ENCODE assay signal across 33 cellular contexts in genomic region chr5:90570034-90570433, GRCh38. TPM values are rescaled to one million over a fixed set of nuclear protein-coding genes. Genes with fewer than 3 reads are reported as not detected.
"Had no signal": no experiment of that assay in that cellular context is flagged by ENCODE, and none has a peak within 500 bp of the region (broad histone marks: within the 10 kb centered on the region; RNA-seq: fewer than 3 reads in every experiment).

No MANE protein-coding gene starts in this region.

- H3K4me3 ChIP-seq: adrenal gland, body of pancreas, esophagus squamous epithelium, gastroesophageal sphincter, heart right ventricle, hepatocyte had no signal

- H2AFZ ChIP-seq: hepatocyte had no signal

- H3K36me3 Mint-ChIP-seq: activated CD4-positive, alpha-beta memory T cell treated with anti-CD3 and anti-CD28 coated beads for 36 hours; activated CD8-positive, alpha-beta memory T cell treated with anti-CD3 and anti-CD28 coated beads, Interleukin-2, amount 10 ng/mL, durations not matched to agents 7 days and 5 days; activated naive CD4-positive, alpha-beta T cell treated with anti-CD3 and anti-CD28 coated beads, Interleukin-2, amount 50 U/mL, for 24 hours; activated naive CD8-positive, alpha-beta T cell treated with anti-CD3 and anti-CD28 coated beads for 36 hours had no signal

- H3K9me3 ChIP-seq: adrenal gland, body of pancreas, esophagus squamous epithelium had no signal

- H3K27ac ChIP-seq: adrenal gland, body of pancreas, epithelial cell of prostate, esophagus squamous epithelium, gastroesophageal sphincter, heart right ventricle, hepatocyte had no signal

- H3K27me3 ChIP-seq: adrenal gland, body of pancreas, esophagus squamous epithelium, hepatocyte had no signal

- H3K36me3 ChIP-seq: adrenal gland, esophagus squamous epithelium, gastroesophageal sphincter, heart right ventricle had no signal

- H3K9me3 Mint-ChIP-seq: activated CD4-positive, alpha-beta memory T cell treated with anti-CD3 and anti-CD28 coated beads for 36 hours; activated CD4-positive, alpha-beta T cell treated with anti-CD3 and anti-CD28 coated beads, Interleukin-2, amount 10 ng/mL, durations not matched to agents 24 days and 14 days; activated naive CD4-positive, alpha-beta T cell treated with anti-CD3 and anti-CD28 coated beads for 36 hours; activated naive CD4-positive, alpha-beta T cell treated with anti-CD3 and anti-CD28 coated beads, Interleukin-2, amount 50 U/mL, for 24 hours; activated naive CD8-positive, alpha-beta T cell treated with anti-CD3 and anti-CD28 coated beads, Interleukin-2, amount 50 U/mL, for 24 hours; activated T-helper 1 cell treated with anti-CD3 and anti-CD28 coated beads, Interleukin-12 subunit alpha, Interleukin-12 subunit beta, Interleukin-2, Interleukin-4 antibody, amounts not matched to agents 30 ng/mL and 10 ng/mL and 1 ng/mL, durations not matched to agents 14 hours and 24 hours and 36 hours; activated T-helper 2 cell treated with anti-CD3 and anti-CD28 coated beads, Interferon-gamma antibody, Interleukin-2, Interleukin-4, amounts not matched to agents 10 μg/mL and 5 μg/mL and 100 μg/mL, durations not matched to agents 14 hours and 24 hours and 36 hours; effector memory CD8-positive, alpha-beta T cell had no signal

- H3K27ac Mint-ChIP-seq: activated CD4-positive, alpha-beta memory T cell treated with anti-CD3 and anti-CD28 coated beads for 36 hours; activated CD4-positive, alpha-beta T cell treated with anti-CD3 and anti-CD28 coated beads for 36 hours; activated CD4-positive, alpha-beta T cell treated with anti-CD3 and anti-CD28 coated beads, Interleukin-2, amount 10 ng/mL, durations not matched to agents 24 days and 14 days; activated CD8-positive, alpha-beta memory T cell treated with anti-CD3 and anti-CD28 coated beads, Interleukin-2, amount 10 ng/mL, durations not matched to agents 7 days and 5 days; activated CD8-positive, alpha-beta T cell treated with anti-CD3 and anti-CD28 coated beads, Interleukin-2, amount 10 ng/mL, durations not matched to agents 7 days and 5 days; activated naive CD4-positive, alpha-beta T cell treated with anti-CD3 and anti-CD28 coated beads for 36 hours; activated naive CD4-positive, alpha-beta T cell treated with anti-CD3 and anti-CD28 coated beads, Interleukin-2, amount 50 U/mL, for 24 hours; activated naive CD8-positive, alpha-beta T cell treated with anti-CD3 and anti-CD28 coated beads for 36 hours; activated naive CD8-positive, alpha-beta T cell treated with anti-CD3 and anti-CD28 coated beads, Interleukin-2, amount 50 U/mL, for 24 hours; activated T-helper 1 cell treated with anti-CD3 and anti-CD28 coated beads, Interleukin-12 subunit alpha, Interleukin-12 subunit beta, Interleukin-2, Interleukin-4 antibody, amounts not matched to agents 30 ng/mL and 10 ng/mL and 1 ng/mL, durations not matched to agents 14 hours and 24 hours and 36 hours; activated T-helper 2 cell treated with anti-CD3 and anti-CD28 coated beads, Interferon-gamma antibody, Interleukin-2, Interleukin-4, amounts not matched to agents 10 μg/mL and 5 μg/mL and 100 μg/mL, durations not matched to agents 14 hours and 24 hours and 36 hours; effector memory CD8-positive, alpha-beta T cell; T-helper 17 cell had no signal

- H3K4me3 Mint-ChIP-seq: activated CD4-positive, alpha-beta memory T cell treated with anti-CD3 and anti-CD28 coated beads for 36 hours; activated CD4-positive, alpha-beta T cell treated with anti-CD3 and anti-CD28 coated beads for 36 hours; activated CD4-positive, alpha-beta T cell treated with anti-CD3 and anti-CD28 coated beads, Interleukin-2, amount 10 ng/mL, durations not matched to agents 24 days and 14 days; activated CD8-positive, alpha-beta memory T cell treated with anti-CD3 and anti-CD28 coated beads, Interleukin-2, amount 10 ng/mL, durations not matched to agents 7 days and 5 days; activated CD8-positive, alpha-beta T cell treated with anti-CD3 and anti-CD28 coated beads, Interleukin-2, amount 10 ng/mL, durations not matched to agents 7 days and 5 days; activated naive CD4-positive, alpha-beta T cell treated with anti-CD3 and anti-CD28 coated beads for 36 hours; activated naive CD4-positive, alpha-beta T cell treated with anti-CD3 and anti-CD28 coated beads, Interleukin-2, amount 50 U/mL, for 24 hours; activated naive CD8-positive, alpha-beta T cell treated with anti-CD3 and anti-CD28 coated beads for 36 hours; activated naive CD8-positive, alpha-beta T cell treated with anti-CD3 and anti-CD28 coated beads, Interleukin-2, amount 50 U/mL, for 24 hours; activated T-helper 1 cell treated with anti-CD3 and anti-CD28 coated beads, Interleukin-12 subunit alpha, Interleukin-12 subunit beta, Interleukin-2, Interleukin-4 antibody, amounts not matched to agents 30 ng/mL and 10 ng/mL and 1 ng/mL, durations not matched to agents 14 hours and 24 hours and 36 hours; effector memory CD8-positive, alpha-beta T cell; T-helper 17 cell had no signal

- DNase-seq: activated CD4-positive, alpha-beta memory T cell treated with anti-CD3 and anti-CD28 coated beads for 36 hours; activated CD4-positive, alpha-beta T cell treated with anti-CD3 and anti-CD28 coated beads for 36 hours; activated CD4-positive, alpha-beta T cell treated with anti-CD3 and anti-CD28 coated beads, Interleukin-2, amount 10 ng/mL, durations not matched to agents 24 days and 14 days; activated CD4-positive, CD25-positive, alpha-beta regulatory T cell; activated CD4-positive, CD25-positive, alpha-beta regulatory T cell treated with anti-CD3 and anti-CD28 coated beads, Interleukin-2, amount 50 U/mL, for 72 hours; activated CD8-positive, alpha-beta memory T cell treated with anti-CD3 and anti-CD28 coated beads, Interleukin-2, amount 10 ng/mL, durations not matched to agents 7 days and 5 days; activated CD8-positive, alpha-beta memory T cell treated with anti-CD3 and anti-CD28 coated beads, Interleukin-2, amount 50 U/mL, for 4 hours; activated CD8-positive, alpha-beta T cell treated with anti-CD3 and anti-CD28 coated beads, Interleukin-2, amount 10 ng/mL, durations not matched to agents 7 days and 5 days; activated effector memory CD4-positive, alpha-beta T cell treated with anti-CD3 and anti-CD28 coated beads, Interleukin-2, amount 50 U/mL, for 16 hours; activated naive CD4-positive, alpha-beta T cell treated with anti-CD3 and anti-CD28 coated beads for 36 hours; activated naive CD8-positive, alpha-beta T cell treated with anti-CD3 and anti-CD28 coated beads for 36 hours; activated naive CD8-positive, alpha-beta T cell treated with anti-CD3 and anti-CD28 coated beads, Interleukin-2, amount 50 U/mL, for 24 hours; activated T-cell treated with anti-CD3 and anti-CD28 coated beads, Interleukin-2, amount 50 U/mL, for 1 hour; activated T-cell treated with anti-CD3 and anti-CD28 coated beads, Interleukin-2, amount 50 U/mL, for 48 hours; adrenal gland; amygdala; aorta; body of pancreas; caudate nucleus; cortex of kidney; dermis blood vessel endothelial cell; effector CD4-positive, alpha-beta T cell; effector memory CD8-positive, alpha-beta T cell; esophagus squamous epithelium; foreskin melanocyte; heart right ventricle; T-helper 17 cell had no signal

- H3K4me2 ChIP-seq: hepatocyte had no signal

- ATAC-seq: activated CD4-positive, alpha-beta T cell treated with anti-CD3 and anti-CD28 coated beads for 36 hours; activated CD8-positive, alpha-beta memory T cell treated with anti-CD3 and anti-CD28 coated beads, Interleukin-2, amount 10 ng/mL, durations not matched to agents 7 days and 5 days; activated CD8-positive, alpha-beta T cell treated with anti-CD3 and anti-CD28 coated beads, Interleukin-2, amount 10 ng/mL, durations not matched to agents 7 days and 5 days; activated naive CD8-positive, alpha-beta T cell treated with anti-CD3 and anti-CD28 coated beads, Interleukin-2, amount 50 U/mL, for 24 hours; body of pancreas; effector memory CD8-positive, alpha-beta T cell; gastroesophageal sphincter; heart right ventricle; T-helper 17 cell had no signal

- H3K4me1 ChIP-seq: adrenal gland, esophagus squamous epithelium, gastroesophageal sphincter, heart right ventricle had no signal

- H3K4me1 Mint-ChIP-seq: activated CD4-positive, alpha-beta T cell treated with anti-CD3 and anti-CD28 coated beads for 36 hours; activated CD4-positive, alpha-beta T cell treated with anti-CD3 and anti-CD28 coated beads, Interleukin-2, amount 10 ng/mL, durations not matched to agents 24 days and 14 days; activated CD8-positive, alpha-beta memory T cell treated with anti-CD3 and anti-CD28 coated beads, Interleukin-2, amount 10 ng/mL, durations not matched to agents 7 days and 5 days; activated naive CD4-positive, alpha-beta T cell treated with anti-CD3 and anti-CD28 coated beads, Interleukin-2, amount 50 U/mL, for 24 hours; activated naive CD8-positive, alpha-beta T cell treated with anti-CD3 and anti-CD28 coated beads for 36 hours; activated naive CD8-positive, alpha-beta T cell treated with anti-CD3 and anti-CD28 coated beads, Interleukin-2, amount 50 U/mL, for 24 hours; T-helper 17 cell had no signal

RNA-seq across cellular contexts. Expression of gene ADGRV1, which starts 11.4 kb away (rescaled TPM):
- total RNA-seq: activated naive CD4-positive, alpha-beta T cell treated with anti-CD3 and anti-CD28 coated beads for 36 hours had no signal
